Comparison of ENCODE assay signal across 7 cellular contexts in genomic region chr5:160008529-160008876, GRCh38. TPM values are rescaled to one million over a fixed set of nuclear protein-coding genes. Genes with fewer than 3 reads are reported as not detected.
A peak's percentile ranks its signal among the peaks of the same experiment; 100 is the strongest.
DNase-seq lines count a peak whose midpoint lies in the region; ATAC-seq, FAIRE-seq and TF ChIP-seq lines count a peak whose summit lies in the region.
"Not testable (repeated sequence)": the region's sequence is repeated elsewhere in the genome, so short reads cannot be mapped to it uniquely, and the experiment has no call there.

No MANE protein-coding gene starts in this region.

- intact Hi-C loops in K562 (cut with micrococcal nuclease) = not testable (repeated sequence)

- not testable (repeated sequence) for H4K20me1 ChIP-seq in K562 (replicated peaks; ENCODE audit: control insufficient read depth, insufficient read depth, low read length); smooth muscle cell (ENCODE audit: low read depth)

- not testable (repeated sequence) for H3F3A ChIP-seq in smooth muscle cell (ENCODE audit: low read depth)

- H2AFZ ChIP-seq in K562 (ENCODE audit: low read depth, low read length) (peak overlapping the region; percentile 99), smooth muscle cell (ENCODE audit: low read depth) (peak overlapping the region; percentile 92)

- in situ Hi-C loops in K562 (cut with MboI) = not testable (repeated sequence)

- H3K27ac ChIP-seq in Peyer's patch = peak overlapping the region in 3 of 4 donors; percentile 78 to 81 (median 81)
- not testable (repeated sequence) for H3K27ac ChIP-seq in K562 (ENCODE audit: extremely low read depth, low read depth, low read length); cardiac muscle cell; smooth muscle cell (ENCODE audit: low read depth)

- peak overlapping the region in 9 of 10 donors; percentile 17 to 94 (median 33) for H3K4me3 Mint-ChIP-seq in naive thymus-derived CD8-positive, alpha-beta T cell

- CTCF ChIA-PET in K562 (lab: Yijun Ruan, JAX; ENCODE audit: low intra/inter-chr PET ratio) = not testable (repeated sequence)

- H3K4me2 ChIP-seq in K562 (ENCODE audit: insufficient read depth, low read length) = 0 out of 2 replicates have a peak overlapping the region, but pooled peaks have one; percentile 100
- H3K4me2 ChIP-seq in smooth muscle cell = peak overlapping the region; percentile 86

- WGBS in K562 (ENCODE audit: insufficient coverage, low coverage, missing lambda C conversion rate) = 60% methylated on average over 10 of the region's 14 CpGs
- WGBS in smooth muscle cell (ENCODE audit: low lambda C conversion rate) = 89% methylated on average over 14 of the region's 14 CpGs

- not testable (repeated sequence) for TF ChIP-seq POLR2A in Peyer's patch (IDR thresholded peaks at IDR 0.05); K562 (conservative IDR thresholded peaks at IDR 0.05)

- not testable (repeated sequence) for TF ChIP-seq CTCF in Peyer's patch (IDR thresholded peaks at IDR 0.05); K562 (IDR thresholded peaks at IDR 0.05 in 2 of 3, conservative IDR thresholded peaks at IDR 0.05 in 1 of 3; ENCODE audit: insufficient read depth in 2 of 3, low read depth in 1 of 3, low read length in 3 of 3); cardiac muscle cell (IDR thresholded peaks at IDR 0.05; ENCODE audit: low read depth, low read length); smooth muscle cell (IDR thresholded peaks at IDR 0.05; ENCODE audit: borderline replicate concordance, insufficient read depth, poor library complexity, severe bottlenecking)

- TF ChIP-seq EP300 in K562 (IDR thresholded peaks at IDR 0.05; ENCODE audit: low read length) = not testable (repeated sequence)

- not testable (repeated sequence) for BruUV-seq in K562 (replicated peaks; lab: Mats Ljungman, UMichigan)

- peaks cover 18 to 32% (median 32%) of the 10 kb centered on the region in 4 donors for H3K4me1 Mint-ChIP-seq in naive thymus-derived CD8-positive, alpha-beta T cell

- FAIRE-seq in K562 (lab: Jason Lieb, UNC) = not testable (repeated sequence)

- not testable (repeated sequence) for H3K9me3 ChIP-seq in Peyer's patch; K562 (replicated peaks; ENCODE audit: control insufficient read depth, insufficient read depth, low read depth, low read length); cardiac muscle cell (ENCODE audit: low read depth); smooth muscle cell (replicated peaks; ENCODE audit: low read depth)

- H3K9me1 ChIP-seq in K562 (ENCODE audit: control insufficient read depth, insufficient read depth, low read length) = not testable (repeated sequence)

- H3K9me3 Mint-ChIP-seq in naive thymus-derived CD8-positive, alpha-beta T cell = not testable (repeated sequence)

- H3K4me1 ChIP-seq in Peyer's patch = peaks cover 0 to 24% (median 3%) of the 10 kb centered on the region in 4 donors
- H3K4me1 ChIP-seq in K562 (replicated peaks in 1 of 2; ENCODE audit: control insufficient read depth in 2 of 2, insufficient read depth in 2 of 2, low read length in 2 of 2) = not testable (repeated sequence)
- H3K4me1 ChIP-seq in cardiac muscle cell (ENCODE audit: low read depth) = peaks cover 11% of the 10 kb centered on the region
- peaks cover 14% of the 10 kb centered on the region for H3K4me1 ChIP-seq in smooth muscle cell (ENCODE audit: low read depth)

- peak; percentile 14 for ATAC-seq in GM19351 (IDR thresholded peaks at IDR 0.05; ENCODE audit: unreplicated experiment)
- ATAC-seq in HG03103 (IDR thresholded peaks at IDR 0.05; ENCODE audit: low read depth, unreplicated experiment) = peak; percentile 10
- not testable (repeated sequence) for ATAC-seq in K562; naive thymus-derived CD8-positive, alpha-beta T cell

- DNase-seq in Peyer's patch (peak in 2 of 3 donors; percentile 48 to 52), K562 (ENCODE audit: extremely low read depth in 1 of 4, low spot score in 3 of 4) (peak in 1 of 4 experiments; percentile 9)
- DNase-seq in cardiac muscle cell (ENCODE audit: low read depth in 1 of 2, low spot score in 1 of 2); smooth muscle cell (lab: John Stamatoyannopoulos, UW; ENCODE audit: unreplicated experiment): not testable (repeated sequence)
- DNase-seq in naive thymus-derived CD8-positive, alpha-beta T cell = peak in 2 of 10 donors; percentile 5 to 11

- H3K9ac ChIP-seq in K562 (ENCODE audit: insufficient read depth in 1 of 2, low read depth in 2 of 2, low read length in 2 of 2); smooth muscle cell (ENCODE audit: low read depth): not testable (repeated sequence)

- H3K36me3 ChIP-seq in Peyer's patch (peaks cover 0 to 11% (median 0%) of the 10 kb centered on the region in 3 donors), K562 (ENCODE audit: control insufficient read depth, insufficient read depth, low read length) (peaks cover 28% of the 10 kb centered on the region), cardiac muscle cell (peaks cover 19% of the 10 kb centered on the region)
- not testable (repeated sequence) for H3K36me3 ChIP-seq in smooth muscle cell (ENCODE audit: low read depth)

- not testable (repeated sequence) for H3K27me3 Mint-ChIP-seq in naive thymus-derived CD8-positive, alpha-beta T cell

- H3K79me2 ChIP-seq in K562 (ENCODE audit: control insufficient read depth, insufficient read depth, low read length) (peaks cover 27% of the 10 kb centered on the region), smooth muscle cell (ENCODE audit: low read depth) (peaks cover 39% of the 10 kb centered on the region)

- peak overlapping the region in 8 of 10 donors; percentile 25 to 99 (median 81) for H3K27ac Mint-ChIP-seq in naive thymus-derived CD8-positive, alpha-beta T cell

- H3K36me3 Mint-ChIP-seq in naive thymus-derived CD8-positive, alpha-beta T cell = peaks cover 0 to 32% (median 4%) of the 10 kb centered on the region in 3 donors

- H3K4me3 ChIP-seq in Peyer's patch (peak overlapping the region; percentile 61 to 75 (median 66)), cardiac muscle cell (peak overlapping the region; percentile 96), smooth muscle cell (peak overlapping the region; percentile 73)
- H3K4me3 ChIP-seq in K562 = not testable (repeated sequence)

- not testable (repeated sequence) for H3K27me3 ChIP-seq in Peyer's patch; K562 (ENCODE audit: control insufficient read depth in 2 of 2, insufficient read depth in 2 of 2, low read length in 2 of 2); cardiac muscle cell; smooth muscle cell (ENCODE audit: low read depth)

- TF ChIP-seq RAD21 in K562 (CRISPR knock-in tag; conservative IDR thresholded peaks at IDR 0.05 in 1 of 2, IDR thresholded peaks at IDR 0.05 in 1 of 2) = not testable (repeated sequence)

- POLR2A ChIA-PET in K562 (lab: Yijun Ruan, JAX) = interaction anchor here (0.6 to 2.5 kb wide), 2 partner anchors 13 to 61 kb away, joined by 3 to 23 read pairs; no protein-coding TSS in a partner anchor
- POLR2A ChIA-PET in naive thymus-derived CD8-positive, alpha-beta T cell (lab: Charles Lee) = interaction anchor here (0.5 to 2.9 kb wide), 3 partner anchors 31 to 410 kb away, joined by 3 to 11 read pairs (median 3); partner anchors contain the start of genes PWWP2A and SLU7

TF ChIP-seq in K562, 482 proteins besides CTCF, POLR2A, EP300 and RAD21 (continues in another document):
- TF ChIP-seq ZFX (CRISPR knock-in tag; IDR thresholded peaks at IDR 0.05) (peak; percentile 24; the same call in 1 of the 2 replicates), CEBPB (tag; IDR thresholded peaks at IDR 0.05) (peak; percentile 68), CEBPG (CRISPR knock-in tag; IDR thresholded peaks at IDR 0.05) (peak; percentile 67; the same call in 1 of the 2 replicates), CEBPG (tag; conservative IDR thresholded peaks at IDR 0.05 in 1 of 2, IDR thresholded peaks at IDR 0.05 in 1 of 2) (peak in 1 of 2 experiments; percentile 59; a peak in 2 of 4 replicates)

RNA-seq across cellular contexts. Expression of gene TTC1, which starts 0.4 kb away (rescaled TPM):
- total RNA-seq in Peyer's patch (10 to 100 TPM; 11.6 to 85.0 (median 26.4) TPM), K562 (2014; rRNA removed) (60.5 and 66.3 TPM in 2 replicates), K562 (2014; rRNA removed; fragmentation: Illumina TruSeq; extraction: Trizol) (83.0 and 97.2 TPM in 2 replicates), K562 (2015; rRNA removed; fragmentation: Illumina TruSeq; extraction: Trizol) (78.8 and 87.7 TPM in 2 replicates), K562 (2021) (52.6 and 55.0 TPM in 2 replicates), cardiac muscle cell (28.1 and 39.4 TPM in 2 replicates), smooth muscle cell (31.5 and 38.4 TPM in 2 replicates)
- 13.2 and 19.2 TPM in 2 replicates for total RNA-seq in K562 (2011; cell fraction: chromatin; rRNA removed; ENCODE audit: low replicate concordance)
- total RNA-seq in K562 (2011; cell fraction: nucleolus; rRNA removed) = 6.5 and 9.9 TPM in 2 replicates
- 12.8 and 15.0 TPM in 2 replicates for total RNA-seq in K562 (2011; cell fraction: nucleoplasm; rRNA removed)
- polyA plus RNA-seq in K562 (2011; rRNA removed) (35.3 and 51.9 TPM in 2 replicates), K562 (2014; fragmentation: Illumina TruSeq; extraction: Trizol) (109 and 130 TPM in 2 replicates), K562 (2014; fragmentation: Nextera tagmentation; extraction: Ambion mirVana) (100 to 1,000 TPM; 121 to 173 TPM), K562 (2014; rRNA removed) (83.3 and 98.4 TPM in 2 replicates), cardiac muscle cell (48.8 and 54.6 TPM in 2 replicates), smooth muscle cell (45.7 and 50.7 TPM in 2 replicates)
- polyA plus RNA-seq in K562 (2011; cell fraction: cytosol; rRNA removed) = 27.0 and 34.0 TPM in 2 replicates
- 9.7 and 12.5 TPM in 2 replicates for polyA plus RNA-seq in K562 (2011; cell fraction: nucleus; rRNA removed)
- polyA plus RNA-seq in K562 (2012) = 66.6 and 72.0 TPM in 2 replicates
- 47.9 and 51.0 TPM in 2 replicates for polyA minus RNA-seq in K562 (2011; rRNA and poly(A)+ RNA removed)
- polyA minus RNA-seq in K562 (2011; cell fraction: cytosol; rRNA and poly(A)+ RNA removed) = 15.5 and 16.9 TPM in 2 replicates
- 5.8 and 10.2 TPM in 2 replicates for polyA minus RNA-seq in K562 (2011; cell fraction: nucleus; rRNA and poly(A)+ RNA removed)
- 10 to 100 TPM; 45.6 TPM for total RNA-seq in naive thymus-derived CD8-positive, alpha-beta T cell
- 100 to 1,000 TPM in 1 of 3 donors, 10 to 100 TPM in 2; 84.7 to 101 (median 91.7) TPM for polyA plus RNA-seq in naive thymus-derived CD8-positive, alpha-beta T cell
